2 cellular contexts compared by ENCODE assay signal in genomic region chr9:113612828-113613227, GRCh38.
A peak's percentile ranks its signal among the peaks of the same experiment; 100 is the strongest.
TF ChIP-seq lines count a peak whose summit lies in the region.

No MANE protein-coding gene starts in this region.

TF ChIP-seq in HepG2, 621 proteins besides CTCF, POLR2A, EP300 and RAD21:
- TF ChIP-seq, protein P1, sequence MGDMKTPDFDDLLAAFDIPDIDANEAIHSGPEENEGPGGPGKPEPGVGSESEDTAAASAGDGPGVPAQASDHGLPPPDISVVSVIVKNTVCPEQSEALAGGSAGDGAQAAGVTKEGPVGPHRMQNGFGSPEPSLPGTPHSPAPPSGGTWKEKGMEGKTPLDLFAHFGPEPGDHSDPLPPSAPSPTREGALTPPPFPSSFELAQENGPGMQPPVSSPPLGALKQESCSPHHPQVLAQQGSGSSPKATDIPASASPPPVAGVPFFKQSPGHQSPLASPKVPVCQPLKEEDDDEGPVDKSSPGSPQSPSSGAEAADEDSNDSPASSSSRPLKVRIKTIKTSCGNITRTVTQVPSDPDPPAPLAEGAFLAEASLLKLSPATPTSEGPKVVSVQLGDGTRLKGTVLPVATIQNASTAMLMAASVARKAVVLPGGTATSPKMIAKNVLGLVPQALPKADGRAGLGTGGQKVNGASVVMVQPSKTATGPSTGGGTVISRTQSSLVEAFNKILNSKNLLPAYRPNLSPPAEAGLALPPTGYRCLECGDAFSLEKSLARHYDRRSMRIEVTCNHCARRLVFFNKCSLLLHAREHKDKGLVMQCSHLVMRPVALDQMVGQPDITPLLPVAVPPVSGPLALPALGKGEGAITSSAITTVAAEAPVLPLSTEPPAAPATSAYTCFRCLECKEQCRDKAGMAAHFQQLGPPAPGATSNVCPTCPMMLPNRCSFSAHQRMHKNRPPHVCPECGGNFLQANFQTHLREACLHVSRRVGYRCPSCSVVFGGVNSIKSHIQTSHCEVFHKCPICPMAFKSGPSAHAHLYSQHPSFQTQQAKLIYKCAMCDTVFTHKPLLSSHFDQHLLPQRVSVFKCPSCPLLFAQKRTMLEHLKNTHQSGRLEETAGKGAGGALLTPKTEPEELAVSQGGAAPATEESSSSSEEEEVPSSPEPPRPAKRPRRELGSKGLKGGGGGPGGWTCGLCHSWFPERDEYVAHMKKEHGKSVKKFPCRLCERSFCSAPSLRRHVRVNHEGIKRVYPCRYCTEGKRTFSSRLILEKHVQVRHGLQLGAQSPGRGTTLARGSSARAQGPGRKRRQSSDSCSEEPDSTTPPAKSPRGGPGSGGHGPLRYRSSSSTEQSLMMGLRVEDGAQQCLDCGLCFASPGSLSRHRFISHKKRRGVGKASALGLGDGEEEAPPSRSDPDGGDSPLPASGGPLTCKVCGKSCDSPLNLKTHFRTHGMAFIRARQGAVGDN (CRISPR knock-in tag; IDR thresholded peaks at IDR 0.05): peak; percentile 16; the same call in 1 of the 2 replicates
- no peak for TF ChIP-seq ZNF703 (CRISPR knock-in tag; IDR thresholded peaks at IDR 0.05; ENCODE audit: borderline replicate concordance)

TF ChIP-seq in H1, 55 proteins besides CTCF, POLR2A, EP300 and RAD21:
- TF ChIP-seq CREB1 (IDR thresholded peaks at IDR 0.05) (no peak), CBX5 (IDR thresholded peaks at IDR 0.05; ENCODE audit: low read depth, low read length) (no peak), SAP30 (IDR thresholded peaks at IDR 0.05; ENCODE audit: insufficient read depth, insufficient replicate concordance, low read length) (no peak), MAFK (IDR thresholded peaks at IDR 0.05; ENCODE audit: low read depth, low read length) (no peak), ZNF274 (IDR thresholded peaks at IDR 0.05; ENCODE audit: borderline replicate concordance, extremely low read depth, low read length) (no peak)
